In the genomic region with DNA sequence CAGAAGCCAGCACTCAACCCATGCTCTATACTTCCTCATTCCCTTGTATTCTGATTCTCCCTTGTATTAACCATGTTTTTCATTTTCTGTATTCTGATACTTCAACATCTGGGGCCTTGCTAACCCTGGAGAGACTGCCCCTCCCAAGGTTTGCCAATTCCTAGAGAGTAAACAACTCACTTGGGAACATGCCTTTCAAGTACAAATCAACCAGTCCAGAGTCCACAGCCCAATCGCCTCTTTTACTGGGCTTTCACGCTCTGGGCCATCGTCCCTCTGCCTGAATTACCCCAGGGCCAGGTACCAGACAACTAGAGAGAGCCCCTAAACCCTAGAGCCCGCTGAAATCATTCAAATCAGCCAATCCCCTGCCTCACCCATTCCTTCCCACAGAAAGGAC, we compare ENCODE assay signal across 1 cellular context.
TF ChIP-seq lines count a peak whose summit lies in the region.

No MANE protein-coding gene starts in this region.

TF ChIP-seq in HepG2, 621 proteins besides CTCF, POLR2A, EP300 and RAD21 (continued from another document and continues in another):
- TF ChIP-seq HNRNPH1 (optimal IDR thresholded peaks at IDR 0.05; ENCODE audit: low read depth, low read length), result no peak
- TF ChIP-seq, protein P1, sequence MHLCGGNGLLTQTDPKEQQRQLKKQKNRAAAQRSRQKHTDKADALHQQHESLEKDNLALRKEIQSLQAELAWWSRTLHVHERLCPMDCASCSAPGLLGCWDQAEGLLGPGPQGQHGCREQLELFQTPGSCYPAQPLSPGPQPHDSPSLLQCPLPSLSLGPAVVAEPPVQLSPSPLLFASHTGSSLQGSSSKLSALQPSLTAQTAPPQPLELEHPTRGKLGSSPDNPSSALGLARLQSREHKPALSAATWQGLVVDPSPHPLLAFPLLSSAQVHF (CRISPR knock-in tag; IDR thresholded peaks at IDR 0.05), result no peak
- TF ChIP-seq TEAD3 (CRISPR knock-in tag; optimal IDR thresholded peaks at IDR 0.05; ENCODE audit: borderline replicate concordance), result peak; percentile 73
- TF ChIP-seq, protein P2, sequence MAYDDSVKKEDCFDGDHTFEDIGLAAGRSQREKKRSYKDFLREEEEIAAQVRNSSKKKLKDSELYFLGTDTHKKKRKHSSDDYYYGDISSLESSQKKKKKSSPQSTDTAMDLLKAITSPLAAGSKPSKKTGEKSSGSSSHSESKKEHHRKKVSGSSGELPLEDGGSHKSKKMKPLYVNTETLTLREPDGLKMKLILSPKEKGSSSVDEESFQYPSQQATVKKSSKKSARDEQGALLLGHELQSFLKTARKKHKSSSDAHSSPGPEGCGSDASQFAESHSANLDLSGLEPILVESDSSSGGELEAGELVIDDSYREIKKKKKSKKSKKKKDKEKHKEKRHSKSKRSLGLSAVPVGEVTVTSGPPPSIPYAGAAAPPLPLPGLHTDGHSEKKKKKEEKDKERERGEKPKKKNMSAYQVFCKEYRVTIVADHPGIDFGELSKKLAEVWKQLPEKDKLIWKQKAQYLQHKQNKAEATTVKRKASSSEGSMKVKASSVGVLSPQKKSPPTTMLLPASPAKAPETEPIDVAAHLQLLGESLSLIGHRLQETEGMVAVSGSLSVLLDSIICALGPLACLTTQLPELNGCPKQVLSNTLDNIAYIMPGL (CRISPR knock-in tag; IDR thresholded peaks at IDR 0.05; ENCODE audit: borderline replicate concordance in 1 of 2, low read depth in 1 of 2), result no peak
- TF ChIP-seq ERF (CRISPR knock-in tag; IDR thresholded peaks at IDR 0.05), result no peak
- peak; percentile 55; the same call in 1 of the 2 replicates for TF ChIP-seq SOX5 (CRISPR knock-in tag; IDR thresholded peaks at IDR 0.05; ENCODE audit: borderline replicate concordance)
- TF ChIP-seq RFXANK (CRISPR knock-in tag; IDR thresholded peaks at IDR 0.05), result no peak
- no peak for TF ChIP-seq ZSCAN31 (CRISPR knock-in tag; IDR thresholded peaks at IDR 0.05; ENCODE audit: low read depth)
- 0 out of 2 replicates have a peak, but pooled peaks have one; percentile 34 for TF ChIP-seq MEF2D (CRISPR knock-in tag; IDR thresholded peaks at IDR 0.05)
- TF ChIP-seq RXRB (CRISPR knock-in tag; IDR thresholded peaks at IDR 0.05; ENCODE audit: borderline replicate concordance), result peak; percentile 67
- TF ChIP-seq ATF7-NPFF (CRISPR knock-in tag; IDR thresholded peaks at IDR 0.05; ENCODE audit: low read depth), result no peak
- no peak for TF ChIP-seq AKNA (CRISPR knock-in tag; IDR thresholded peaks at IDR 0.05; ENCODE audit: borderline replicate concordance)
- TF ChIP-seq CHD2 (IDR thresholded peaks at IDR 0.05; ENCODE audit: low read depth, low read length), result no peak
- no peak for TF ChIP-seq USF2 (IDR thresholded peaks at IDR 0.05; ENCODE audit: low read depth, low read length)
- TF ChIP-seq USF2 (CRISPR knock-in tag; IDR thresholded peaks at IDR 0.05; ENCODE audit: borderline replicate concordance), result no peak
- no peak for TF ChIP-seq RFXAP (CRISPR knock-in tag; IDR thresholded peaks at IDR 0.05; ENCODE audit: borderline replicate concordance)
- TF ChIP-seq ZC3H13 (CRISPR knock-in tag; IDR thresholded peaks at IDR 0.05), result no peak
- no peak for TF ChIP-seq POGK (CRISPR knock-in tag; conservative IDR thresholded peaks at IDR 0.05)
- TF ChIP-seq, protein P3, sequence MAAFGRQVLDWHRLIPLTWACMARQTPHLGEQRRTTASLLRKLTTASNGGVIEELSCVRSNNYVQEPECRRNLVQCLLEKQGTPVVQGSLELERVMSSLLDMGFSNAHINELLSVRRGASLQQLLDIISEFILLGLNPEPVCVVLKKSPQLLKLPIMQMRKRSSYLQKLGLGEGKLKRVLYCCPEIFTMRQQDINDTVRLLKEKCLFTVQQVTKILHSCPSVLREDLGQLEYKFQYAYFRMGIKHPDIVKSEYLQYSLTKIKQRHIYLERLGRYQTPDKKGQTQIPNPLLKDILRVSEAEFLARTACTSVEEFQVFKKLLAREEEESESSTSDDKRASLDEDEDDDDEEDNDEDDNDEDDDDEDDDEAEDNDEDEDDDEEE (CRISPR knock-in tag; IDR thresholded peaks at IDR 0.05), result no peak
- TF ChIP-seq, protein P4, sequence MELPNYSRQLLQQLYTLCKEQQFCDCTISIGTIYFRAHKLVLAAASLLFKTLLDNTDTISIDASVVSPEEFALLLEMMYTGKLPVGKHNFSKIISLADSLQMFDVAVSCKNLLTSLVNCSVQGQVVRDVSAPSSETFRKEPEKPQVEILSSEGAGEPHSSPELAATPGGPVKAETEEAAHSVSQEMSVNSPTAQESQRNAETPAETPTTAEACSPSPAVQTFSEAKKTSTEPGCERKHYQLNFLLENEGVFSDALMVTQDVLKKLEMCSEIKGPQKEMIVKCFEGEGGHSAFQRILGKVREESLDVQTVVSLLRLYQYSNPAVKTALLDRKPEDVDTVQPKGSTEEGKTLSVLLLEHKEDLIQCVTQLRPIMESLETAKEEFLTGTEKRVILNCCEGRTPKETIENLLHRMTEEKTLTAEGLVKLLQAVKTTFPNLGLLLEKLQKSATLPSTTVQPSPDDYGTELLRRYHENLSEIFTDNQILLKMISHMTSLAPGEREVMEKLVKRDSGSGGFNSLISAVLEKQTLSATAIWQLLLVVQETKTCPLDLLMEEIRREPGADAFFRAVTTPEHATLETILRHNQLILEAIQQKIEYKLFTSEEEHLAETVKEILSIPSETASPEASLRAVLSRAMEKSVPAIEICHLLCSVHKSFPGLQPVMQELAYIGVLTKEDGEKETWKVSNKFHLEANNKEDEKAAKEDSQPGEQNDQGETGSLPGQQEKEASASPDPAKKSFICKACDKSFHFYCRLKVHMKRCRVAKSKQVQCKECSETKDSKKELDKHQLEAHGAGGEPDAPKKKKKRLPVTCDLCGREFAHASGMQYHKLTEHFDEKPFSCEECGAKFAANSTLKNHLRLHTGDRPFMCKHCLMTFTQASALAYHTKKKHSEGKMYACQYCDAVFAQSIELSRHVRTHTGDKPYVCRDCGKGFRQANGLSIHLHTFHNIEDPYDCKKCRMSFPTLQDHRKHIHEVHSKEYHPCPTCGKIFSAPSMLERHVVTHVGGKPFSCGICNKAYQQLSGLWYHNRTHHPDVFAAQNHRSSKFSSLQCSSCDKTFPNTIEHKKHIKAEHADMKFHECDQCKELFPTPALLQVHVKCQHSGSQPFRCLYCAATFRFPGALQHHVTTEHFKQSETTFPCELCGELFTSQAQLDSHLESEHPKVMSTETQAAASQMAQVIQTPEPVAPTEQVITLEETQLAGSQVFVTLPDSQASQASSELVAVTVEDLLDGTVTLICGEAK (IDR thresholded peaks at IDR 0.05), result no peak
- TF ChIP-seq, protein P4 (CRISPR knock-in tag; IDR thresholded peaks at IDR 0.05), result peak; percentile 35; the same call in 1 of the 2 replicates
- no peak for TF ChIP-seq RFX1 (IDR thresholded peaks at IDR 0.05)
- TF ChIP-seq, protein P5, sequence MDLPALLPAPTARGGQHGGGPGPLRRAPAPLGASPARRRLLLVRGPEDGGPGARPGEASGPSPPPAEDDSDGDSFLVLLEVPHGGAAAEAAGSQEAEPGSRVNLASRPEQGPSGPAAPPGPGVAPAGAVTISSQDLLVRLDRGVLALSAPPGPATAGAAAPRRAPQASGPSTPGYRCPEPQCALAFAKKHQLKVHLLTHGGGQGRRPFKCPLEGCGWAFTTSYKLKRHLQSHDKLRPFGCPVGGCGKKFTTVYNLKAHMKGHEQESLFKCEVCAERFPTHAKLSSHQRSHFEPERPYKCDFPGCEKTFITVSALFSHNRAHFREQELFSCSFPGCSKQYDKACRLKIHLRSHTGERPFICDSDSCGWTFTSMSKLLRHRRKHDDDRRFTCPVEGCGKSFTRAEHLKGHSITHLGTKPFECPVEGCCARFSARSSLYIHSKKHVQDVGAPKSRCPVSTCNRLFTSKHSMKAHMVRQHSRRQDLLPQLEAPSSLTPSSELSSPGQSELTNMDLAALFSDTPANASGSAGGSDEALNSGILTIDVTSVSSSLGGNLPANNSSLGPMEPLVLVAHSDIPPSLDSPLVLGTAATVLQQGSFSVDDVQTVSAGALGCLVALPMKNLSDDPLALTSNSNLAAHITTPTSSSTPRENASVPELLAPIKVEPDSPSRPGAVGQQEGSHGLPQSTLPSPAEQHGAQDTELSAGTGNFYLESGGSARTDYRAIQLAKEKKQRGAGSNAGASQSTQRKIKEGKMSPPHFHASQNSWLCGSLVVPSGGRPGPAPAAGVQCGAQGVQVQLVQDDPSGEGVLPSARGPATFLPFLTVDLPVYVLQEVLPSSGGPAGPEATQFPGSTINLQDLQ (CRISPR knock-in tag; IDR thresholded peaks at IDR 0.05), result no peak
- no peak for TF ChIP-seq ZNF441 (CRISPR knock-in tag; IDR thresholded peaks at IDR 0.05; ENCODE audit: borderline replicate concordance)
- no peak for TF ChIP-seq HES4 (CRISPR knock-in tag; IDR thresholded peaks at IDR 0.05; ENCODE audit: borderline replicate concordance)
- no peak for TF ChIP-seq MATR3 (CRISPR knock-in tag; IDR thresholded peaks at IDR 0.05)
- no peak for TF ChIP-seq ZNF382 (CRISPR knock-in tag; IDR thresholded peaks at IDR 0.05; ENCODE audit: borderline replicate concordance)
- no peak for TF ChIP-seq HOXA9 (CRISPR knock-in tag; IDR thresholded peaks at IDR 0.05; ENCODE audit: borderline replicate concordance)
- TF ChIP-seq PITX1 (CRISPR knock-in tag; IDR thresholded peaks at IDR 0.05), result peak; percentile 60; the same call in 1 of the 2 replicates
